Comparison of ENCODE assay signal across 9 cellular contexts in genomic region chr11:839875-840617, GRCh38. TPM values are rescaled to one million over a fixed set of nuclear protein-coding genes. Genes with fewer than 3 reads are reported as not detected.
A peak's percentile ranks its signal among the peaks of the same experiment; 100 is the strongest.
DNase-seq lines count a peak whose midpoint lies in the region; ATAC-seq, FAIRE-seq and TF ChIP-seq lines count a peak whose summit lies in the region.
"Had no signal": no experiment of that assay in that cellular context is flagged by ENCODE, and none has a peak within 500 bp of the region (broad histone marks: within the 10 kb centered on the region; RNA-seq: fewer than 3 reads in every experiment).

No MANE protein-coding gene starts in this region.

- H3K27ac ChIP-seq in psoas muscle = peak overlapping the region; percentile 2

- TF ChIP-seq CTCF in NB4 (IDR thresholded peaks at IDR 0.05; ENCODE audit: low read depth, low read length) (peak; percentile 16), bronchial epithelial cell (IDR thresholded peaks at IDR 0.05; ENCODE audit: insufficient read depth, low read length, severe bottlenecking) (peak; percentile 58), psoas muscle (IDR thresholded peaks at IDR 0.05) (no peak)

- intact Hi-C loops in psoas muscle (cut with DNase I) = no loop called here

- H3K4me3 ChIP-seq in NB4 (ENCODE audit: low read depth, low read length) (no peak overlapping the region), bronchial epithelial cell (ENCODE audit: low read depth, low read length) (no peak overlapping the region), psoas muscle (peak overlapping the region; percentile 93)

- H3K36me3 ChIP-seq in bronchial epithelial cell (ENCODE audit: control insufficient read depth, insufficient read depth, low read length) (peaks cover 40% of the 10 kb centered on the region), psoas muscle (ENCODE audit: insufficient read depth in 1 of 2, low read depth in 1 of 2) (peaks cover 3 to 55% of the 10 kb centered on the region in 2 donors)

- WGBS in psoas muscle, 3 donors = 61 to 76% (median 67%) methylated on average over 24 to 25 of the region's 25 CpGs

- H3K9me3 ChIP-seq in psoas muscle = no peaks in the 10 kb centered on the region

- peaks cover 48% of the 10 kb centered on the region for H3K4me1 ChIP-seq in psoas muscle

- DNase-seq in SKM-1 treated with dmso at 0.1 percent for 144 hours (lab: John Stamatoyannopoulos, UW; ENCODE audit: unreplicated experiment) (peak; percentile 45), SKM-1 (lab: John Stamatoyannopoulos, UW; ENCODE audit: unreplicated experiment) (no peak), NB4 (ENCODE audit: low read depth) (no peak), bronchial epithelial cell (ENCODE audit: low read depth) (no peak), psoas muscle (no peak), NCI-H1417 (lab: John Stamatoyannopoulos, UW) (no peak), NOMO-1 (lab: John Stamatoyannopoulos, UW; ENCODE audit: unreplicated experiment in 2 of 2) (no peak)
- DNase-seq: NCI-H1092 had no signal

- FAIRE-seq in bronchial epithelial cell (lab: Jason Lieb, UNC) = no peak

- H3K27me3 ChIP-seq in bronchial epithelial cell (ENCODE audit: control insufficient read depth, insufficient read depth, low read length) (no peaks in the 10 kb centered on the region), psoas muscle (ENCODE audit: insufficient read depth in 3 of 3, low read length in 2 of 3) (no peaks in the 10 kb centered on the region)

- no peak for TF ChIP-seq POLR2A in NB4 (IDR thresholded peaks at IDR 0.05; ENCODE audit: extremely low read depth, insufficient read length)

- ATAC-seq in psoas muscle = no peak
- no peak for ATAC-seq in GM19452 (IDR thresholded peaks at IDR 0.05; ENCODE audit: unreplicated experiment)

RNA-seq across cellular contexts. Expression of gene POLR2L, which starts 2.3 kb away (rescaled TPM):
- total RNA-seq in bronchial epithelial cell = 8.7 and 51.6 TPM in 2 replicates
- total RNA-seq in psoas muscle = 100 to 1,000 TPM; 113 to 205 (median 156) TPM
- polyA plus RNA-seq in psoas muscle = 100 to 1,000 TPM; 114 to 178 (median 176) TPM

RNA-seq across cellular contexts. Expression of gene TSPAN4, which starts 2.6 kb away (rescaled TPM):
- total RNA-seq in bronchial epithelial cell (50.8 and 71.6 TPM in 2 replicates), psoas muscle (10 to 100 TPM; 13.9 to 22.1 (median 16.8) TPM)
- 10 to 100 TPM; 11.4 to 38.5 (median 25.1) TPM for polyA plus RNA-seq in psoas muscle

RNA-seq across cellular contexts. Expression of gene CD151, which starts 7.3 kb away (rescaled TPM):
- total RNA-seq in bronchial epithelial cell = 321 and 324 TPM in 2 replicates
- 100 to 1,000 TPM; 149 to 175 (median 161) TPM for total RNA-seq in psoas muscle
- 100 to 1,000 TPM; 158 to 358 (median 224) TPM for polyA plus RNA-seq in psoas muscle

RNA-seq across cellular contexts. Expression of gene CRACR2B, which starts 12.3 kb away (rescaled TPM):
- total RNA-seq in bronchial epithelial cell (0.51 and 0.53 TPM in 2 replicates), psoas muscle (1 to 10 TPM; 2.4 to 8.9 (median 4.1) TPM)
- 1 to 10 TPM; 1.9 to 6.4 (median 2.8) TPM for polyA plus RNA-seq in psoas muscle

RNA-seq across cellular contexts. Expression of gene PNPLA2, which starts 21.3 kb away (rescaled TPM):
- total RNA-seq in bronchial epithelial cell (9.0 and 15.6 TPM in 2 replicates), psoas muscle (100 to 1,000 TPM; 125 to 247 (median 175) TPM)
- polyA plus RNA-seq in psoas muscle = 10 to 100 TPM; 64.8 to 87.9 (median 83.8) TPM
